In genomic region chr9:95923794-95924193, GRCh38 we compare ENCODE assay signal across 18 cellular contexts. TPM values are rescaled to one million over a fixed set of nuclear protein-coding genes. Genes with fewer than 3 reads are reported as not detected.
DNase-seq lines count a peak whose midpoint lies in the region; ATAC-seq and TF ChIP-seq lines count a peak whose summit lies in the region.
"Had no signal": no experiment of that assay in that cellular context is flagged by ENCODE, and none has a peak within 500 bp of the region (broad histone marks: within the 10 kb centered on the region; RNA-seq: fewer than 3 reads in every experiment).

No MANE protein-coding gene starts in this region.

- H3K27ac ChIP-seq in right lobe of liver (no peak overlapping the region), substantia nigra (ENCODE audit: low read depth, low read length, poor library complexity, severe bottlenecking) (no peak overlapping the region)
- H3K27ac ChIP-seq: HL-60 had no signal

- no peaks in the 10 kb centered on the region for H3K9me3 ChIP-seq in right lobe of liver
- H3K9me3 ChIP-seq: Peyer's patch had no signal

- ATAC-seq in right lobe of liver (peak in 3 of 4 donors; percentile 24 to 62 (median 28)), HG03565 (IDR thresholded peaks at IDR 0.05; ENCODE audit: unreplicated experiment) (no peak), GM18909 (IDR thresholded peaks at IDR 0.05; ENCODE audit: poor library complexity, unreplicated experiment) (no peak)

- intact Hi-C loops in right lobe of liver (cut with DNase I), result no loop called here

- DNase-seq in M059J (ENCODE audit: low read depth) (peak; percentile 3), epithelial cell of proximal tubule (ENCODE audit: low read depth) (peak; percentile 1), right lobe of liver (no peak), amygdala (lab: John Stamatoyannopoulos, UW) (no peak), substantia nigra (lab: John Stamatoyannopoulos, UW) (no peak)
- DNase-seq: ACHN; C1 segment of cervical spinal cord; CD8-positive, alpha-beta memory T cell; DMS79; Kasumi-1; NCI-H1092 treated with DMSO at 0.1 percent for 48 hours; NCI-H1694; NCI-H2081 treated with DMSO at 0.1 percent for 48 hours; NCI-H446 treated with DMSO at 0.1 percent for 48 hours; Peyer's patch had no signal

- peaks cover 0 to 5% (median 0%) of the 10 kb centered on the region in 4 donors for H3K4me1 ChIP-seq in right lobe of liver
- H3K4me1 ChIP-seq: Peyer's patch had no signal

- no peak for TF ChIP-seq CTCF in epithelial cell of proximal tubule (conservative IDR thresholded peaks at IDR 0.05; ENCODE audit: low read depth, low read length)
- no peak for TF ChIP-seq CTCF in right lobe of liver (IDR thresholded peaks at IDR 0.05)

- H3K36me3 ChIP-seq in right lobe of liver, result peaks cover 0 to 20% (median 8%) of the 10 kb centered on the region in 4 donors

- H3K4me3 ChIP-seq in epithelial cell of proximal tubule (ENCODE audit: low read depth, low read length), result no peak overlapping the region
- H3K4me3 ChIP-seq in right lobe of liver, result no peak overlapping the region

- no peaks in the 10 kb centered on the region for H3K27me3 ChIP-seq in right lobe of liver
- H3K27me3 ChIP-seq: Peyer's patch had no signal

- 38% methylated on average over 2 of the region's 2 CpGs for WGBS in right lobe of liver (ENCODE audit: insufficient coverage, low coverage, low lambda C conversion rate, missing lambda C conversion rate)

- no peak for TF ChIP-seq POLR2A in right lobe of liver (IDR thresholded peaks at IDR 0.05)

RNA-seq across cellular contexts. Expression of gene ERCC6L2, which starts 48.3 kb away (rescaled TPM):
- 31.5 and 70.3 TPM in 2 replicates for total RNA-seq in M059J (2014; rRNA removed; shearing (Covaris generic))
- 37.8 and 60.0 TPM in 2 replicates for total RNA-seq in epithelial cell of proximal tubule
- 10 to 100 TPM; 11.5 to 21.1 (median 17.2) TPM for total RNA-seq in right lobe of liver

Comparison
In these comparisons a context has a peak if more than half of its experiments do, and no peak if none do; other contexts are left out.
1. DNase-seq: peak in M059J (single experiment) and epithelial cell of proximal tubule (single experiment); none in right lobe of liver (0 of 3), amygdala (0 of 56) and substantia nigra (0 of 49).
2. ATAC-seq: peak in right lobe of liver (3 of 4); none in HG03565 (single experiment) and GM18909 (single experiment).